In genomic region chr13:97385854-97386253, GRCh38 we compare ENCODE assay signal across 2 cellular contexts.
TF ChIP-seq lines count a peak whose summit lies in the region.

No MANE protein-coding gene starts in this region.

TF ChIP-seq in K562, 482 proteins besides CTCF, POLR2A, EP300 and RAD21:
- TF ChIP-seq TEAD4 (IDR thresholded peaks at IDR 0.05; ENCODE audit: low read length) (no peak), TEAD4 (CRISPR knock-in tag; IDR thresholded peaks at IDR 0.05; ENCODE audit: borderline replicate concordance) (no peak), CLOCK (CRISPR knock-in tag; IDR thresholded peaks at IDR 0.05; ENCODE audit: borderline replicate concordance) (no peak), MEIS2 (IDR thresholded peaks at IDR 0.05; ENCODE audit: partially characterized antibody) (peak; percentile 42), ZBTB7A (IDR thresholded peaks at IDR 0.05; ENCODE audit: borderline replicate concordance, control insufficient read depth, low read depth, low read length) (no peak), SP1 (CRISPR knock-in tag; IDR thresholded peaks at IDR 0.05) (no peak), LCOR (CRISPR knock-in tag; IDR thresholded peaks at IDR 0.05) (no peak), PKNOX1 (IDR thresholded peaks at IDR 0.05) (peak; percentile 44; the same call in 1 of the 2 replicates), ZNF384 (IDR thresholded peaks at IDR 0.05; ENCODE audit: low read depth, low read length) (no peak), ZNF778 (CRISPR knock-in tag; IDR thresholded peaks at IDR 0.05) (no peak), CEBPG (CRISPR knock-in tag; IDR thresholded peaks at IDR 0.05) (no peak), CEBPG (tag; conservative IDR thresholded peaks at IDR 0.05 in 1 of 2, IDR thresholded peaks at IDR 0.05 in 1 of 2) (no peak), MTF1 (CRISPR knock-in tag; IDR thresholded peaks at IDR 0.05; ENCODE audit: borderline replicate concordance) (no peak)
TF ChIP-seq in K562: peak in this region for 2.

TF ChIP-seq in HepG2, 621 proteins besides CTCF, POLR2A, EP300 and RAD21:
- TF ChIP-seq RBM22 (optimal IDR thresholded peaks at IDR 0.05; ENCODE audit: low read length) (peak; percentile 63), ZNF777 (CRISPR knock-in tag; IDR thresholded peaks at IDR 0.05) (no peak), KLF9 (CRISPR knock-in tag; IDR thresholded peaks at IDR 0.05; ENCODE audit: low read depth) (no peak)
